12 cellular contexts compared by ENCODE assay signal in genomic region chr5:146205499-146206202, GRCh38. TPM values are rescaled to one million over a fixed set of nuclear protein-coding genes. Genes with fewer than 3 reads are reported as not detected.
DNase-seq lines count a peak whose midpoint lies in the region; ATAC-seq, FAIRE-seq and TF ChIP-seq lines count a peak whose summit lies in the region.
"Had no signal": no experiment of that assay in that cellular context is flagged by ENCODE, and none has a peak within 500 bp of the region (broad histone marks: within the 10 kb centered on the region; RNA-seq: fewer than 3 reads in every experiment).

No MANE protein-coding gene starts in this region.

- no peak overlapping the region for H3K9ac ChIP-seq in keratinocyte (ENCODE audit: control insufficient read depth, extremely low read depth, insufficient read depth, low read length)

- TF ChIP-seq EP300 in esophagus muscularis mucosa (IDR thresholded peaks at IDR 0.05) = no peak

- H2AFZ ChIP-seq in keratinocyte (ENCODE audit: control insufficient read depth, low read length) = no peak overlapping the region

- POLR2A ChIA-PET in activated CD4-positive, alpha-beta memory T cell treated with anti-CD3 and anti-CD28 coated beads for 36 hours (lab: Charles Lee) = interaction anchor here (1.2 kb wide), 1 partner anchor 23 kb away, joined by 7 read pairs; the partner anchor contains the start of gene LARS1

- FAIRE-seq in keratinocyte (lab: Jason Lieb, UNC) = no peak

- intact Hi-C loops in activated CD4-positive, alpha-beta memory T cell treated with anti-CD3 and anti-CD28 coated beads for 36 hours (cut with micrococcal nuclease) = loop anchor here (5.0 to 10.0 kb wide), 2 partner anchors 33 to 371 kb away; partner anchors contain the start of gene PRELID2
- intact Hi-C loops in esophagus muscularis mucosa (cut with DNase I) = loop anchor here (2.0 kb wide), 1 partner anchor 23 kb away; the partner anchor contains the start of gene LARS1

- no peaks in the 10 kb centered on the region for H3K27me3 ChIP-seq in CD4-positive, CD25-positive, alpha-beta regulatory T cell (ENCODE audit: control insufficient read depth, insufficient read depth, low read length)
- H3K27me3 ChIP-seq in keratinocyte (ENCODE audit: control insufficient read depth, extremely low read depth, insufficient read depth, low read length) (no peaks in the 10 kb centered on the region), esophagus muscularis mucosa (no peaks in the 10 kb centered on the region)

- peaks cover 3% of the 10 kb centered on the region for H4K20me1 ChIP-seq in keratinocyte (ENCODE audit: control insufficient read depth, extremely low read depth, insufficient read depth, low read length)

- H3K9me3 ChIP-seq in CD4-positive, CD25-positive, alpha-beta regulatory T cell (ENCODE audit: control insufficient read depth in 2 of 2, low read length in 2 of 2) = no peaks in the 10 kb centered on the region
- H3K9me3 ChIP-seq in keratinocyte (ENCODE audit: control insufficient read depth, low read depth, low read length) (no peaks in the 10 kb centered on the region), esophagus muscularis mucosa (no peaks in the 10 kb centered on the region)

- dilution Hi-C loops in keratinocyte (cut with MboI; ENCODE audit: extremely low pct_ligation_motif_present, low sequenced_read_pairs) = no loop called here

- no peaks in the 10 kb centered on the region for H3K36me3 Mint-ChIP-seq in CD4-positive, CD25-positive, alpha-beta regulatory T cell
- peaks cover 5% of the 10 kb centered on the region for H3K36me3 Mint-ChIP-seq in activated CD4-positive, alpha-beta memory T cell treated with anti-CD3 and anti-CD28 coated beads for 36 hours

- no peaks in the 10 kb centered on the region for H3K27me3 Mint-ChIP-seq in CD4-positive, CD25-positive, alpha-beta regulatory T cell
- no peaks in the 10 kb centered on the region for H3K27me3 Mint-ChIP-seq in activated CD4-positive, alpha-beta memory T cell treated with anti-CD3 and anti-CD28 coated beads for 36 hours

- no peaks in the 10 kb centered on the region for H3K9me3 Mint-ChIP-seq in CD4-positive, CD25-positive, alpha-beta regulatory T cell
- no peaks in the 10 kb centered on the region for H3K9me3 Mint-ChIP-seq in activated CD4-positive, alpha-beta memory T cell treated with anti-CD3 and anti-CD28 coated beads for 36 hours
- H3K9me3 Mint-ChIP-seq: stimulated activated effector memory CD8-positive, alpha-beta T cell treated with anti-CD3 and anti-CD28 coated beads, Interleukin-12 subunit alpha, Interleukin-12 subunit beta, amount 100 ng/mL, for 72 hours had no signal

- no peak for TF ChIP-seq POLR2A in esophagus muscularis mucosa (IDR thresholded peaks at IDR 0.05; ENCODE audit: low read depth)

- no peak for ATAC-seq in CD4-positive, CD25-positive, alpha-beta regulatory T cell (ENCODE audit: low read depth in 2 of 2)
- ATAC-seq: stimulated activated effector memory CD8-positive, alpha-beta T cell treated with anti-CD3 and anti-CD28 coated beads, Interleukin-12 subunit alpha, Interleukin-12 subunit beta, amount 100 ng/mL, for 72 hours had no signal

- no peak overlapping the region for H3K27ac ChIP-seq in CD4-positive, CD25-positive, alpha-beta regulatory T cell (ENCODE audit: insufficient read depth, low read length, poor library complexity, severe bottlenecking)
- H3K27ac ChIP-seq in keratinocyte (ENCODE audit: control insufficient read depth, insufficient read depth, low read length) = no peak overlapping the region
- no peak overlapping the region for H3K27ac ChIP-seq in esophagus muscularis mucosa (replicated peaks in 1 of 4)

- no peaks in the 10 kb centered on the region for H3K36me3 ChIP-seq in CD4-positive, CD25-positive, alpha-beta regulatory T cell (ENCODE audit: control insufficient read depth, insufficient read depth, low read length)
- H3K36me3 ChIP-seq in keratinocyte (ENCODE audit: control insufficient read depth in 2 of 2, extremely low read depth in 1 of 2, insufficient read depth in 2 of 2, low read length in 2 of 2) (no peaks in the 10 kb centered on the region), esophagus muscularis mucosa (no peaks in the 10 kb centered on the region)

- CTCF ChIA-PET in activated CD4-positive, alpha-beta memory T cell treated with anti-CD3 and anti-CD28 coated beads for 36 hours (lab: Charles Lee) = no interaction called here

- DNase-seq in CD4-positive, CD25-positive, alpha-beta regulatory T cell = no peak
- peak; percentile 18 for DNase-seq in GM20000 (ENCODE audit: low spot score)
- DNase-seq in activated CD4-positive, alpha-beta memory T cell treated with anti-CD3 and anti-CD28 coated beads for 36 hours = peak; percentile 50
- DNase-seq in keratinocyte (ENCODE audit: low read depth, low spot score) = no peak
- no peak for DNase-seq in esophagus muscularis mucosa (ENCODE audit: extremely low spot score)
- no peak for DNase-seq in ureter (ENCODE audit: low spot score)
- no peak for DNase-seq in DMS114 treated with DMSO at 0.1 percent for 48 hours (lab: John Stamatoyannopoulos, UW; ENCODE audit: unreplicated experiment)
- DNase-seq in effector CD8-positive, alpha-beta T cell (lab: John Stamatoyannopoulos, UW) = no peak
- DNase-seq: DMS79; NCI-H510A; stimulated activated CD4-positive, alpha-beta T cell treated with anti-CD3 and anti-CD28 coated beads, Interleukin-12 subunit alpha, Interleukin-12 subunit beta, amount 100 ng/mL, for 4 hours had no signal

- H3K4me2 ChIP-seq in keratinocyte (ENCODE audit: control insufficient read depth, extremely low read depth, insufficient read depth, low read depth, low read length) = peak overlapping the region; percentile 67

- TF ChIP-seq CTCF in GM20000 (IDR thresholded peaks at IDR 0.05; ENCODE audit: extremely low read depth, missing control alignments) = no peak
- TF ChIP-seq CTCF in keratinocyte (optimal IDR thresholded peaks at IDR 0.05 in 1 of 3, IDR thresholded peaks at IDR 0.05 in 1 of 3, conservative IDR thresholded peaks at IDR 0.05 in 1 of 3; ENCODE audit: extremely low read depth in 1 of 3, insufficient read depth in 2 of 3, low read length in 3 of 3) = no peak
- TF ChIP-seq CTCF in esophagus muscularis mucosa (IDR thresholded peaks at IDR 0.05) = no peak

- peaks cover 68% of the 10 kb centered on the region for H3K79me2 ChIP-seq in keratinocyte (ENCODE audit: control insufficient read depth, insufficient read depth, low read length)

- H3K4me1 Mint-ChIP-seq in CD4-positive, CD25-positive, alpha-beta regulatory T cell = peaks cover 16 to 50% (median 26%) of the 10 kb centered on the region in 4 donors
- H3K4me1 Mint-ChIP-seq in activated CD4-positive, alpha-beta memory T cell treated with anti-CD3 and anti-CD28 coated beads for 36 hours (ENCODE audit: low read depth) = peaks cover 39% of the 10 kb centered on the region

- H3K4me1 ChIP-seq in CD4-positive, CD25-positive, alpha-beta regulatory T cell (ENCODE audit: control insufficient read depth, insufficient read depth, low read length, poor library complexity, severe bottlenecking) = peaks cover 47% of the 10 kb centered on the region
- H3K4me1 ChIP-seq in keratinocyte (ENCODE audit: control insufficient read depth, extremely low read depth, insufficient read depth, low read length) (peaks cover 15% of the 10 kb centered on the region), esophagus muscularis mucosa (peaks cover 26 to 66% (median 61%) of the 10 kb centered on the region in 4 donors)

- H3K27ac Mint-ChIP-seq in CD4-positive, CD25-positive, alpha-beta regulatory T cell = peak overlapping the region in 2 of 3 donors; percentile 43 to 44
- H3K27ac Mint-ChIP-seq in activated CD4-positive, alpha-beta memory T cell treated with anti-CD3 and anti-CD28 coated beads for 36 hours = peak overlapping the region; percentile 85
- H3K27ac Mint-ChIP-seq: stimulated activated effector memory CD8-positive, alpha-beta T cell treated with anti-CD3 and anti-CD28 coated beads, Interleukin-12 subunit alpha, Interleukin-12 subunit beta, amount 100 ng/mL, for 72 hours had no signal

- H3K4me3 ChIP-seq in CD4-positive, CD25-positive, alpha-beta regulatory T cell (ENCODE audit: low read depth, low read length) = peak overlapping the region; percentile 65
- peak overlapping the region in 1 of 3 experiments; percentile 93 for H3K4me3 ChIP-seq in keratinocyte (ENCODE audit: control insufficient read depth in 2 of 3, extremely low read depth in 1 of 3, insufficient read depth in 2 of 3, low read depth in 1 of 3, low read length in 3 of 3)
- peak overlapping the region in 1 of 4 donors; percentile 93 for H3K4me3 ChIP-seq in esophagus muscularis mucosa

- no peaks in the 10 kb centered on the region for H3K9me1 ChIP-seq in keratinocyte (ENCODE audit: control insufficient read depth, extremely low read depth, insufficient read depth, low read length)

- peak overlapping the region in 3 of 4 donors; percentile 62 to 85 (median 75) for H3K4me3 Mint-ChIP-seq in CD4-positive, CD25-positive, alpha-beta regulatory T cell
- H3K4me3 Mint-ChIP-seq in activated CD4-positive, alpha-beta memory T cell treated with anti-CD3 and anti-CD28 coated beads for 36 hours = peak overlapping the region; percentile 53
- H3K4me3 Mint-ChIP-seq: stimulated activated effector memory CD8-positive, alpha-beta T cell treated with anti-CD3 and anti-CD28 coated beads, Interleukin-12 subunit alpha, Interleukin-12 subunit beta, amount 100 ng/mL, for 72 hours had no signal

- 87% methylated on average over 11 of the region's 11 CpGs for whole genome bisulfite sequencing in esophagus muscularis mucosa

RNA-seq across cellular contexts. Expression of gene RBM27, which starts 2.2 kb away (rescaled TPM):
- total RNA-seq in CD4-positive, CD25-positive, alpha-beta regulatory T cell = 34.8 TPM
- 1 to 10 TPM; 5.8 to 7.4 (median 6.6) TPM for polyA plus RNA-seq in CD4-positive, CD25-positive, alpha-beta regulatory T cell
- total RNA-seq in activated CD4-positive, alpha-beta memory T cell treated with anti-CD3 and anti-CD28 coated beads for 36 hours = 10 to 100 TPM; 19.3 to 21.8 TPM
- 14.6 to 18.3 TPM (median 18.1 TPM) in 3 replicates for polyA plus RNA-seq in keratinocyte
- polyA plus RNA-seq in keratinocyte (2011; ENCODE audit: low read depth) = 9.6 TPM
- polyA plus RNA-seq in keratinocyte (2011; cell fraction: cytosol; rRNA removed) = 8.8 and 17.1 TPM in 2 replicates
- polyA plus RNA-seq in keratinocyte (2011; cell fraction: nucleus; rRNA removed) = 10.6 and 14.1 TPM in 2 replicates
- polyA plus RNA-seq in keratinocyte (2012; ENCODE audit: low replicate concordance) = 9.3 and 12.3 TPM in 2 replicates
- 11.5 to 121 TPM (median 75.0 TPM) in 3 replicates for polyA minus RNA-seq in keratinocyte
- 48.7 TPM for polyA minus RNA-seq in keratinocyte (2011; cell fraction: cytosol; rRNA and poly(A)+ RNA removed)
- polyA minus RNA-seq in keratinocyte (2011; cell fraction: nucleus; rRNA and poly(A)+ RNA removed) = 34.6 and 53.1 TPM in 2 replicates
- total RNA-seq in esophagus muscularis mucosa (10 to 100 TPM; 18.4 to 24.1 (median 20.6) TPM), ureter (26.4 TPM)

RNA-seq across cellular contexts. Expression of gene LARS1, which starts 23.2 kb away (rescaled TPM):
- total RNA-seq in CD4-positive, CD25-positive, alpha-beta regulatory T cell = 72.6 TPM
- 10 to 100 TPM; 80.5 to 95.7 (median 85.7) TPM for polyA plus RNA-seq in CD4-positive, CD25-positive, alpha-beta regulatory T cell
- 100 to 1,000 TPM; 138 to 140 TPM for total RNA-seq in activated CD4-positive, alpha-beta memory T cell treated with anti-CD3 and anti-CD28 coated beads for 36 hours
- 19.7 to 42.3 TPM (median 24.8 TPM) in 3 replicates for polyA plus RNA-seq in keratinocyte
- 240 TPM for polyA plus RNA-seq in keratinocyte (2011; ENCODE audit: low read depth)
- 24.0 and 31.1 TPM in 2 replicates for polyA plus RNA-seq in keratinocyte (2011; cell fraction: cytosol; rRNA removed)
- 54.0 and 75.9 TPM in 2 replicates for polyA plus RNA-seq in keratinocyte (2011; cell fraction: nucleus; rRNA removed)
- 64.5 and 70.2 TPM in 2 replicates for polyA plus RNA-seq in keratinocyte (2012; ENCODE audit: low replicate concordance)
- 33.9 to 77.5 TPM (median 50.7 TPM) in 3 replicates for polyA minus RNA-seq in keratinocyte
- polyA minus RNA-seq in keratinocyte (2011; cell fraction: cytosol; rRNA and poly(A)+ RNA removed) = 31.8 TPM
- 46.1 and 76.3 TPM in 2 replicates for polyA minus RNA-seq in keratinocyte (2011; cell fraction: nucleus; rRNA and poly(A)+ RNA removed)
- 10 to 100 TPM; 56.5 to 78.1 (median 65.6) TPM for total RNA-seq in esophagus muscularis mucosa
- 141 TPM for total RNA-seq in ureter

Comparison
In these comparisons a context has a peak if more than half of its experiments do, and no peak if none do; other contexts are left out.
1. DNase-seq: peak in GM20000 (single experiment) and activated CD4-positive, alpha-beta memory T cell treated with anti-CD3 and anti-CD28 coated beads for 36 hours (single experiment); none in CD4-positive, CD25-positive, alpha-beta regulatory T cell (0 of 3), keratinocyte (single experiment), esophagus muscularis mucosa (single experiment), ureter (single experiment), DMS114 treated with DMSO at 0.1 percent for 48 hours (single experiment) and effector CD8-positive, alpha-beta T cell (single experiment).